Comparison of ENCODE assay signal across 1 cellular context in genomic region chr4:26372076-26372475, GRCh38.
TF ChIP-seq lines count a peak whose summit lies in the region.

No MANE protein-coding gene starts in this region.

TF ChIP-seq in HepG2, 621 proteins besides CTCF, POLR2A, EP300 and RAD21 (continued from another document):
- no peak for TF ChIP-seq DRAP1 (CRISPR knock-in tag; IDR thresholded peaks at IDR 0.05)
- TF ChIP-seq MBNL3 (CRISPR knock-in tag; conservative IDR thresholded peaks at IDR 0.05), result no peak
- TF ChIP-seq UBTF (CRISPR knock-in tag; IDR thresholded peaks at IDR 0.05), result no peak
- no peak for TF ChIP-seq MLLT10 (CRISPR knock-in tag; IDR thresholded peaks at IDR 0.05)
- no peak for TF ChIP-seq PRMT3 (CRISPR knock-in tag; IDR thresholded peaks at IDR 0.05; ENCODE audit: borderline replicate concordance, low read depth)
TF ChIP-seq in HepG2: peak in this region for 0.
